ENCODE assay signal across 26 cellular contexts in genomic region chrX:134573683-134574035, GRCh38.
"Had no signal": no experiment of that assay in that cellular context is flagged by ENCODE, and none has a peak within 500 bp of the region (broad histone marks: within the 10 kb centered on the region; RNA-seq: fewer than 3 reads in every experiment).

No MANE protein-coding gene starts in this region.

- H3K4me3 Mint-ChIP-seq: activated CD4-positive, alpha-beta T cell treated with anti-CD3 and anti-CD28 coated beads for 36 hours; activated naive CD4-positive, alpha-beta T cell treated with anti-CD3 and anti-CD28 coated beads for 36 hours; activated naive CD8-positive, alpha-beta T cell treated with anti-CD3 and anti-CD28 coated beads for 36 hours; brain; nephron progenitor cell; stimulated activated memory B cell treated with anti-CD40 and anti-IgM and Interleukin-4, amounts not matched to agents 10 μg/mL and 1 μg/mL and 100 μg/mL, for 72 hours; T-cell had no signal

- H3K4me1 Mint-ChIP-seq: activated naive CD8-positive, alpha-beta T cell treated with anti-CD3 and anti-CD28 coated beads for 36 hours; stimulated activated memory B cell treated with anti-CD40 and anti-IgM and Interleukin-4, amounts not matched to agents 10 μg/mL and 1 μg/mL and 100 μg/mL, for 72 hours; T-cell had no signal

- H3K36me3 ChIP-seq: adrenal gland, heart right ventricle, left lung, neutrophil, right lobe of liver, stomach, thyroid gland, upper lobe of left lung had no signal

- H3K27ac ChIP-seq: adrenal gland, coronary artery, dorsolateral prefrontal cortex, heart right ventricle, left lung, neutrophil, right lobe of liver, stomach, thyroid gland, upper lobe of left lung had no signal

- H3K4me1 ChIP-seq: adrenal gland, left lung, right lobe of liver, stomach, thyroid gland, upper lobe of left lung had no signal

- H3K27me3 Mint-ChIP-seq: activated CD4-positive, alpha-beta T cell treated with anti-CD3 and anti-CD28 coated beads for 36 hours; activated naive CD8-positive, alpha-beta T cell treated with anti-CD3 and anti-CD28 coated beads for 36 hours; stimulated activated memory B cell treated with anti-CD40 and anti-IgM and Interleukin-4, amounts not matched to agents 10 μg/mL and 1 μg/mL and 100 μg/mL, for 72 hours had no signal

- H3K4me3 ChIP-seq: adrenal gland, coronary artery, dorsolateral prefrontal cortex, heart right ventricle, left lung, lung, right lobe of liver, stomach, thyroid gland, upper lobe of left lung had no signal

- H3K36me3 Mint-ChIP-seq: activated naive CD8-positive, alpha-beta T cell treated with anti-CD3 and anti-CD28 coated beads for 36 hours; brain; stimulated activated memory B cell treated with anti-CD40 and anti-IgM and Interleukin-4, amounts not matched to agents 10 μg/mL and 1 μg/mL and 100 μg/mL, for 72 hours; T-cell had no signal

- H3K9me3 ChIP-seq: adrenal gland, heart right ventricle, left lung, neutrophil, right lobe of liver, stomach, thyroid gland, upper lobe of left lung had no signal

- H3K27me3 ChIP-seq: left lung, neutrophil, thyroid gland, upper lobe of left lung had no signal

- H3K27ac Mint-ChIP-seq: activated CD4-positive, alpha-beta T cell treated with anti-CD3 and anti-CD28 coated beads for 36 hours; activated naive CD4-positive, alpha-beta T cell treated with anti-CD3 and anti-CD28 coated beads for 36 hours; activated naive CD8-positive, alpha-beta T cell treated with anti-CD3 and anti-CD28 coated beads for 36 hours; nephron progenitor cell; stimulated activated memory B cell treated with anti-CD40 and anti-IgM and Interleukin-4, amounts not matched to agents 10 μg/mL and 1 μg/mL and 100 μg/mL, for 72 hours; T-cell had no signal

- ATAC-seq: activated CD4-positive, alpha-beta T cell treated with anti-CD3 and anti-CD28 coated beads for 36 hours; heart right ventricle; left lung; right lobe of liver; stimulated activated memory B cell treated with anti-CD40 and anti-IgM and Interleukin-4, amounts not matched to agents 10 μg/mL and 1 μg/mL and 100 μg/mL, for 72 hours; T-cell had no signal

- DNase-seq: activated CD4-positive, alpha-beta T cell treated with anti-CD3 and anti-CD28 coated beads for 36 hours; activated CD4-positive, alpha-beta T cell treated with anti-CD3 and anti-CD28 coated beads, Interleukin-2, amount 50 U/mL, for 4 hours; activated CD4-positive, CD25-positive, alpha-beta regulatory T cell; activated CD8-positive, alpha-beta memory T cell treated with anti-CD3 and anti-CD28 coated beads for 24 hours; activated effector memory CD4-positive, alpha-beta T cell treated with Interleukin-2 at 50 U/mL for 16 hours; activated naive CD4-positive, alpha-beta T cell treated with anti-CD3 and anti-CD28 coated beads for 36 hours; activated naive CD8-positive, alpha-beta T cell treated with anti-CD3 and anti-CD28 coated beads for 36 hours; adrenal gland; aorta; dorsolateral prefrontal cortex; effector memory CD4-positive, alpha-beta T cell; heart right ventricle; left lung; nephron progenitor cell; right lobe of liver; stimulated activated CD4-positive, alpha-beta T cell treated with anti-CD3 and anti-CD28 coated beads, Interleukin-12 subunit alpha, Interleukin-12 subunit beta, amount 100 ng/mL, for 4 hours; stimulated activated CD4-positive, alpha-beta T cell treated with anti-CD3 and anti-CD28 coated beads, Interleukin-4, amount 100 ng/mL, for 1 hour; stomach; T-cell; thyroid gland; upper lobe of left lung had no signal

- H3K9me3 Mint-ChIP-seq: activated naive CD4-positive, alpha-beta T cell treated with anti-CD3 and anti-CD28 coated beads for 36 hours; activated naive CD8-positive, alpha-beta T cell treated with anti-CD3 and anti-CD28 coated beads for 36 hours; stimulated activated memory B cell treated with anti-CD40 and anti-IgM and Interleukin-4, amounts not matched to agents 10 μg/mL and 1 μg/mL and 100 μg/mL, for 72 hours; T-cell had no signal
